Comparison of ENCODE assay signal across 8 cellular contexts in the genomic region with DNA sequence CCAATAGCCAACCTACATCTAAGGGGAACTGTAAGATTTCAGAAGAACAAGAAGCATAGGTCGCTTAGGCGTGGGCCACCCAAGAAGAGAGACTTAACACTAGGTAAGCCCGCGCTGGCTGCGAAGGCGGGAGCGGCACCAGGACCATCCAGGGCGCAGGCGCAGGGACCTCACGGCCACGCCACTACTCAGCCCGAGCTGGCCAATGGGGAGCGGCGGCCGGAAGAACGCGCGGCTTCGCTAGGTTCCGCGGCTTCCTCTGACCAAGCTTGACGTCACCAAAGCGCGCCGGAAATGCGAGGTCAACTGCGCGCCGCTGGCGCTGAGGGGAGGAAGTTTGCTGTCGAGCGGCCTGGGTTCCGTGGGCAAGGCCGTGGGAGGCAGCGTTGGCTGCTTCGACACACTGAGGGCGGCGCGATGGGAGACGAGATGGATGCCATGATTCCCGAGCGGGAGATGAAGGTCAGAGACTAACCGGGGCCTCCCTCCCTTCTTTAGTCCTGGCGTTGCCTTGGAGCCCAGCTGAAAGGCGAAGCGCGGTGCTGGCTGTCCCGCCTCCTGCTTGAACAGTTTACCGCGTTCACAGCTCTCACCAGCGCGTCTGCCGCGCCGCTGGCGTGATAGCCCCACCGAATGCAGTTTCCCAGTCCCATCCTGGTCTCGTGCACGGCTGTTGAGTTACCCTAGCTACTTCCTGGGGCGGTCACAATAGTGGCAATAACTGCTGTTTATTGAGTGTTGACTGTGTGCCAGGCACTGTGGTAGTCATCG. TPM values are rescaled to one million over a fixed set of nuclear protein-coding genes. Genes with fewer than 3 reads are reported as not detected.
A peak's percentile ranks its signal among the peaks of the same experiment; 100 is the strongest.
DNase-seq lines count a peak whose midpoint lies in the region; ATAC-seq and TF ChIP-seq lines count a peak whose summit lies in the region.

NUP214 (plus strand) TSS at position 299 of the 771 bp plus-strand sequence; CDS start at position 418, 119 bp downstream.

- TF ChIP-seq POLR2A in GM18505 (IDR thresholded peaks at IDR 0.05; ENCODE audit: borderline replicate concordance, extremely low read depth, insufficient read depth, insufficient read length) = peak; percentile 96

- H3K4me3 ChIP-seq in astrocyte of the cerebellum (ENCODE audit: low read depth, low read length) = peak within 1 kb of the TSS; percentile 96
- peak within 1 kb of the TSS; percentile 97 for H3K4me3 ChIP-seq in rectal smooth muscle tissue (ENCODE audit: low read length)
- H3K4me3 ChIP-seq in aorta (ENCODE audit: low read length in 2 of 2) = peak within 1 kb of the TSS; percentile 64 to 72

- peak; percentile 95 for ATAC-seq in GM18505 (IDR thresholded peaks at IDR 0.05; ENCODE audit: unreplicated experiment)
- ATAC-seq in HG02973 (IDR thresholded peaks at IDR 0.05; ENCODE audit: unreplicated experiment) = peak; percentile 93
- peak; percentile 100 for ATAC-seq in aorta (ENCODE audit: low FRiP score)

- DNase-seq in NCI-H2029 (lab: John Stamatoyannopoulos, UW) = peak; percentile 98
- DNase-seq in T-helper 22 cell (ENCODE audit: low read depth) = peak; percentile 98
- DNase-seq in astrocyte of the cerebellum (ENCODE audit: low read depth) = peak; percentile 94
- peak; percentile 99 for DNase-seq in hepatic stellate cell (ENCODE audit: low spot score)
- peak; percentile 99 to 100 for DNase-seq in aorta

- no peaks in the 10 kb centered on the region for H3K9me3 ChIP-seq in aorta (ENCODE audit: control insufficient read depth, low read length)

- intact Hi-C loops in aorta (cut with DNase I) = loop anchor here in 1 of 2 donors (5.0 kb wide), 1 partner anchor 68 kb away; no protein-coding TSS in a partner anchor

- peak within 1 kb of the TSS; percentile 92 for H3K9ac ChIP-seq in rectal smooth muscle tissue (ENCODE audit: low read length)

- in situ Hi-C loops in astrocyte of the cerebellum (cut with HindIII; ENCODE audit: low sequenced_read_pairs) = loop anchor here (25.0 kb wide), 1 partner anchor 312 kb away; no protein-coding TSS in a partner anchor

- peaks cover 3% of the 10 kb centered on the region for H3K4me1 ChIP-seq in rectal smooth muscle tissue (ENCODE audit: control insufficient read depth, insufficient read depth, low read length)
- H3K4me1 ChIP-seq in aorta (ENCODE audit: control insufficient read depth in 1 of 2, insufficient read depth in 2 of 2, low read length in 2 of 2) = no peaks in the 10 kb centered on the region

- 0% methylated on average over 61 of the region's 61 CpGs for WGBS in aorta, 2 donors

- no peak for TF ChIP-seq CTCF in astrocyte of the cerebellum (IDR thresholded peaks at IDR 0.05; ENCODE audit: low read depth, low read length, missing control alignments)

- H3K36me3 ChIP-seq in rectal smooth muscle tissue (ENCODE audit: control insufficient read depth, insufficient read depth, low read length) (peaks cover 3% of the 10 kb centered on the region), aorta (ENCODE audit: control insufficient read depth in 1 of 2, insufficient read depth in 2 of 2, low read length in 1 of 2) (peaks cover 0 to 3% of the 10 kb centered on the region in 2 donors)

- H3K27me3 ChIP-seq in rectal smooth muscle tissue (ENCODE audit: control insufficient read depth, insufficient read depth, low read length) (no peaks in the 10 kb centered on the region), aorta (ENCODE audit: control insufficient read depth in 1 of 2, insufficient read depth in 2 of 2, low read length in 1 of 2) (no peaks in the 10 kb centered on the region)

- H3K27ac ChIP-seq in rectal smooth muscle tissue (ENCODE audit: low read depth, low read length) (peak within 1 kb of the TSS; percentile 80), aorta (ENCODE audit: low read depth in 1 of 2, low read length in 2 of 2) (peak within 1 kb of the TSS in 1 of 2 donors; percentile 58)

RNA-seq across cellular contexts. Expression of gene NUP214, which starts in this region (rescaled TPM):
- total RNA-seq in aorta = 10 to 100 TPM; 53.2 to 63.6 TPM
- 10 to 100 TPM in 1 of 2 donors, 1 to 10 TPM in 1; 6.6 to 27.5 TPM for polyA plus RNA-seq in aorta
